ENCODE assay signal across 1 cellular context in the genomic region with DNA sequence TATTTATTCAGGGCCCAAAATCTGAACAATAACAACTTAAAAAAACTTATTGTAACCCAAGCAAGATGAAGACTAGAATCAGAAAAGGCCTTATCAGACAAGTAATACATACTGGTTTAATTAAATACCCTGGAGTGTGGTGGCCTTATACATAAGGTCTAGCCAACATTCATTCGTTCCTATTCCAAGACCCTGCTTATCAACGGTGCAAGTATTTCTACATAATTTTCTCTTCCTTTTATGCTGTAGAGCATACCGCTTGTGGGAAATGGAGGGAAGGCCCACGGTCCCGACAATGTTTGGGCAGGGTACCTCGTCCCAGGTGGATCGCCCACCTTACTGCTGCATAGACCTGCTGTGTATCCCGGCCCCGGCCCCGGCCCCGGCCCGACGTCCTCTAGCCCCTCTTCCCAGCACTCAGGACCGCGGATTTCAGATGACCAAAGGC.
TF ChIP-seq lines count a peak whose summit lies in the region.

No MANE protein-coding gene starts in this region.

TF ChIP-seq in IMR-90, 13 proteins besides CTCF, POLR2A, EP300 and RAD21 (continued from another document):
- TF ChIP-seq, protein P1, sequence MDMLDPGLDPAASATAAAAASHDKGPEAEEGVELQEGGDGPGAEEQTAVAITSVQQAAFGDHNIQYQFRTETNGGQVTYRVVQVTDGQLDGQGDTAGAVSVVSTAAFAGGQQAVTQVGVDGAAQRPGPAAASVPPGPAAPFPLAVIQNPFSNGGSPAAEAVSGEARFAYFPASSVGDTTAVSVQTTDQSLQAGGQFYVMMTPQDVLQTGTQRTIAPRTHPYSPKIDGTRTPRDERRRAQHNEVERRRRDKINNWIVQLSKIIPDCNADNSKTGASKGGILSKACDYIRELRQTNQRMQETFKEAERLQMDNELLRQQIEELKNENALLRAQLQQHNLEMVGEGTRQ (IDR thresholded peaks at IDR 0.05; ENCODE audit: low read depth, low read length), result no peak
- TF ChIP-seq BHLHE40 (IDR thresholded peaks at IDR 0.05; ENCODE audit: low read depth, low read length), result no peak
- no peak for TF ChIP-seq RFX5 (IDR thresholded peaks at IDR 0.05; ENCODE audit: low read depth, low read length)
- no peak for TF ChIP-seq NFE2L2 (IDR thresholded peaks at IDR 0.05; ENCODE audit: low read depth, low read length)
- TF ChIP-seq FOS (IDR thresholded peaks at IDR 0.05; ENCODE audit: low read depth, low read length), result no peak
- no peak for TF ChIP-seq CEBPB (IDR thresholded peaks at IDR 0.05; ENCODE audit: low read depth, low read length)
- no peak for TF ChIP-seq CHD1 (IDR thresholded peaks at IDR 0.05; ENCODE audit: low read depth, low read length)
- TF ChIP-seq MAZ (IDR thresholded peaks at IDR 0.05; ENCODE audit: borderline replicate concordance, low read depth, low read length), result no peak
- no peak for TF ChIP-seq MAFK (IDR thresholded peaks at IDR 0.05; ENCODE audit: low read depth, low read length)
- no peak for TF ChIP-seq MXI1 (IDR thresholded peaks at IDR 0.05; ENCODE audit: borderline replicate concordance, low read depth, low read length)
